Comparison of ENCODE assay signal across 17 cellular contexts in the genomic region with DNA sequence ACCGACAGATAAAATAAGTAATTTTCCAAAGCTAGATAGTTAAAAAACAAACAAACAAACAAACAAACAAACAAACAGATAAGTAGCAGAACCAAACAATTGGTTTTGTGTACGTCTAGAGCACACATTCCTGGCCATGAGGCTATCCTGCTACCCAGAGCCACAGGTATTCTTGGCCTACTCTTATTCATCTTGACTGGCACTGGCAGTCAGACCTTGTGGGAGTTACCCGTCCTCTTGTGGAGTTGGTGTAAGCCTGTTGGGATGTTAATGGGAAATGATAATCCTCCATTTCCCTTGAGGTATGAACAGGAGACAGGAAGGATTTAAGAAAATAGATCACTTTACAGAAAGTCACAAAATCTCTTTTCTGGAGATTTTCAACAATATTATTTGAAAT.
DNase-seq lines count a peak whose midpoint lies in the region; ATAC-seq, FAIRE-seq and TF ChIP-seq lines count a peak whose summit lies in the region.
"Had no signal": no experiment of that assay in that cellular context is flagged by ENCODE, and none has a peak within 500 bp of the region (broad histone marks: within the 10 kb centered on the region; RNA-seq: fewer than 3 reads in every experiment).

No MANE protein-coding gene starts in this region.

- no peak overlapping the region for H3K23ac ChIP-seq in H1 (ENCODE audit: insufficient read length)

- H3K27ac ChIP-seq in GM23338 (ENCODE audit: low read depth) = no peak overlapping the region
- no peak overlapping the region for H3K27ac ChIP-seq in H1 (ENCODE audit: low read depth, low read length)
- H3K27ac ChIP-seq: A549 had no signal

- no peak overlapping the region for H2BK12ac ChIP-seq in H1 (ENCODE audit: low read depth, low read length)

- no peak overlapping the region for H4K8ac ChIP-seq in H1 (ENCODE audit: extremely low read depth, insufficient read depth, low read length)

- no peak for TF ChIP-seq CTCF in GM23338 (conservative IDR thresholded peaks at IDR 0.05; ENCODE audit: low read depth in 2 of 2)
- no peak for TF ChIP-seq CTCF in H1 (IDR thresholded peaks at IDR 0.05; ENCODE audit: control extremely low read depth in 1 of 3, insufficient read depth in 1 of 3, low read depth in 1 of 3, low read length in 3 of 3)

- TF ChIP-seq EP300 in H1 (IDR thresholded peaks at IDR 0.05; ENCODE audit: borderline replicate concordance in 1 of 2, low read depth in 2 of 2, low read length in 2 of 2) = no peak

- H3K4me3 Mint-ChIP-seq in GM23338 = no peak overlapping the region
- H3K4me3 Mint-ChIP-seq: CD8-positive, alpha-beta memory T cell had no signal

- H3K79me2 ChIP-seq in GM23338 (replicated peaks; ENCODE audit: insufficient read depth) (no peaks in the 10 kb centered on the region), H1 (ENCODE audit: control insufficient read depth in 1 of 2, insufficient read depth in 2 of 2, low read length in 2 of 2) (no peaks in the 10 kb centered on the region)

- peak; percentile 58 for ATAC-seq in GM23338
- no peak for ATAC-seq in GM21717 (IDR thresholded peaks at IDR 0.05; ENCODE audit: unreplicated experiment)
- ATAC-seq: A549, GM12878 had no signal

- POLR2A ChIA-PET in H1 (lab: Charles Lee; ENCODE audit: partially characterized antibody) = interaction anchor here (0.7 kb wide), 1 partner anchor 8 kb away, joined by 3 read pairs; no protein-coding TSS in a partner anchor

- H3K36me3 ChIP-seq in GM23338 (ENCODE audit: insufficient read depth) = no peaks in the 10 kb centered on the region
- H3K36me3 ChIP-seq in H1 (ENCODE audit: control insufficient read depth in 2 of 4, insufficient read depth in 4 of 4, low read length in 3 of 4) = no peaks in the 10 kb centered on the region

- H3K23me2 ChIP-seq in H1 (ENCODE audit: low read depth, low read length) = no peaks in the 10 kb centered on the region

- peaks cover 2% of the 10 kb centered on the region; the same call in 1 of the 2 replicates for H3K4me1 ChIP-seq in GM23338 (ENCODE audit: insufficient read depth)
- no peaks in the 10 kb centered on the region; a peak in 1 of 7 replicates for H3K4me1 ChIP-seq in H1 (replicated peaks in 1 of 4; ENCODE audit: control insufficient read depth in 3 of 4, insufficient read depth in 4 of 4, low read length in 3 of 4)
- H3K4me1 ChIP-seq: A549, Caco-2 had no signal

- no peak overlapping the region for H2BK120ac ChIP-seq in H1 (replicated peaks; ENCODE audit: low read depth, low read length)

- CTCF ChIA-PET in H1 (lab: Charles Lee; ENCODE audit: partially characterized antibody) = interaction anchor here (1.0 to 1.1 kb wide), 2 partner anchors 44 to 60 kb away, joined by 3 read pairs; no protein-coding TSS in a partner anchor

- H3K4me1 Mint-ChIP-seq in GM23338 = peaks cover 18% of the 10 kb centered on the region
- H3K4me1 Mint-ChIP-seq: CD8-positive, alpha-beta memory T cell had no signal

- no peaks in the 10 kb centered on the region for H3K79me1 ChIP-seq in H1 (ENCODE audit: low read depth, low read length)

- H3K14ac ChIP-seq in H1 (ENCODE audit: insufficient read length) = no peak overlapping the region

- TF ChIP-seq POLR2A in H1 (IDR thresholded peaks at IDR 0.05; ENCODE audit: control extremely low read depth in 1 of 2, low read depth in 2 of 2, low read length in 2 of 2) = no peak

- H2BK5ac ChIP-seq in H1 (ENCODE audit: low read depth, low read length) = no peak overlapping the region

- no peaks in the 10 kb centered on the region for H3K9me3 Mint-ChIP-seq in GM23338

- H3K4me3 ChIP-seq in GM23338 (no peak overlapping the region), H1 (ENCODE audit: extremely low read depth in 1 of 4, insufficient read depth in 2 of 4, low read depth in 3 of 4, low read length in 4 of 4) (no peak overlapping the region)
- H3K4me3 ChIP-seq: A549, GM12878 had no signal

- no peak overlapping the region for H2BK15ac ChIP-seq in H1 (ENCODE audit: low read length)

- DNase-seq in D341Med (ENCODE audit: low spot score) (peak; percentile 52), GM23338 (ENCODE audit: low spot score) (no peak), NCI-H226 (peak; percentile 60), H1 (ENCODE audit: low read depth in 1 of 2, low spot score in 2 of 2) (no peak), amygdala (lab: John Stamatoyannopoulos, UW) (no peak), GM19240 (ENCODE audit: insufficient read length, low spot score) (no peak)
- DNase-seq: Caco-2; CD8-positive, alpha-beta memory T cell; DMS 273 treated with DMSO at 0.1 percent for 48 hours; DMS79; GOT3; IMR-90; KBM-7 had no signal

- H3K56ac ChIP-seq in H1 (replicated peaks; ENCODE audit: insufficient read length, low read depth, low read length) = no peak overlapping the region

- H2AFZ ChIP-seq in GM23338 (no peak overlapping the region), H1 (ENCODE audit: low read length) (no peak overlapping the region)

- H3K9me2 ChIP-seq in GM23338 (ENCODE audit: insufficient read depth) = no peaks in the 10 kb centered on the region

- H4K5ac ChIP-seq in H1 (ENCODE audit: insufficient read length, low read depth, low read length) = no peak overlapping the region

- WGBS in H1 (ENCODE audit: extremely low coverage in 1 of 2, insufficient coverage in 1 of 2, insufficient read length in 1 of 2, insufficient replicate concordance in 2 of 2, low coverage in 1 of 2, low lambda C conversion rate in 2 of 2, missing lambda C conversion rate in 1 of 2), 2 experiments = 77% methylated on average over 3 of the region's 3 CpGs; no CpG with 5 or more reads in 1 of the 2 experiments

- no peak overlapping the region for H3K18ac ChIP-seq in H1 (ENCODE audit: extremely low read depth, low read length)

- no peak overlapping the region for H4K91ac ChIP-seq in H1 (replicated peaks; ENCODE audit: insufficient read length, low read length)

- no peak for TF ChIP-seq RAD21 in H1 (IDR thresholded peaks at IDR 0.05 in 1 of 2, conservative IDR thresholded peaks at IDR 0.05 in 1 of 2; ENCODE audit: low read depth in 2 of 2, low read length in 2 of 2)

- no peak for FAIRE-seq in H1 (lab: Jason Lieb, UNC)
- FAIRE-seq: A549, GM12878, GM18507 had no signal

- no peak overlapping the region for H2BK20ac ChIP-seq in H1 (ENCODE audit: low read length)

- H3K9ac ChIP-seq in H1 (replicated peaks in 1 of 4; ENCODE audit: extremely low read depth in 1 of 4, low read depth in 3 of 4, low read length in 3 of 4) = no peak overlapping the region

- H3K36me3 Mint-ChIP-seq in GM23338 (ENCODE audit: low read depth) = no peaks in the 10 kb centered on the region
- H3K36me3 Mint-ChIP-seq: CD8-positive, alpha-beta memory T cell had no signal

- no peaks in the 10 kb centered on the region for H3F3A ChIP-seq in GM23338 (replicated peaks; ENCODE audit: low read depth)

- no peaks in the 10 kb centered on the region for H3K27me3 Mint-ChIP-seq in GM23338 (ENCODE audit: insufficient read depth, low read depth, poor library complexity)
- H3K27me3 Mint-ChIP-seq: CD8-positive, alpha-beta memory T cell had no signal

- H3K4ac ChIP-seq in H1 (replicated peaks; ENCODE audit: insufficient read length, low read depth, low read length) = no peak overlapping the region

- H3K9me3 ChIP-seq in H1 (ENCODE audit: insufficient read depth in 2 of 2, low read depth in 1 of 2, low read length in 1 of 2) = no peaks in the 10 kb centered on the region
- H3K9me3 ChIP-seq: A549, Caco-2 had no signal

- H3K27ac Mint-ChIP-seq in GM23338 = no peak overlapping the region
- H3K27ac Mint-ChIP-seq: CD8-positive, alpha-beta memory T cell had no signal

- H4K20me1 ChIP-seq in GM23338 (replicated peaks; ENCODE audit: insufficient read depth) = no peaks in the 10 kb centered on the region
- H4K20me1 ChIP-seq in H1 (replicated peaks in 1 of 2; ENCODE audit: control insufficient read depth in 1 of 2, insufficient read depth in 2 of 2, low read length in 2 of 2) = no peaks in the 10 kb centered on the region

- H3K27me3 ChIP-seq in GM23338 (ENCODE audit: insufficient read depth) (no peaks in the 10 kb centered on the region), H1 (replicated peaks in 1 of 4; ENCODE audit: control insufficient read depth in 3 of 4, extremely low read depth in 1 of 4, insufficient read depth in 3 of 4, low read length in 3 of 4) (no peaks in the 10 kb centered on the region)

- H2AK5ac ChIP-seq in H1 (ENCODE audit: low read depth, low read length) = no peak overlapping the region

- H3K4me2 ChIP-seq in GM23338 (no peak overlapping the region), H1 (ENCODE audit: insufficient read depth in 1 of 2, low read depth in 2 of 2, low read length in 2 of 2) (no peak overlapping the region)
- H3K4me2 ChIP-seq: A549 had no signal

TF ChIP-seq in GM23338, 12 proteins besides CTCF, POLR2A, EP300 and RAD21 (continues in another document):
- TF ChIP-seq EZH2phosphoT487 (IDR thresholded peaks at IDR 0.05; ENCODE audit: unreplicated experiment) = no peak

TF ChIP-seq in H1, 55 proteins besides CTCF, POLR2A, EP300 and RAD21:
- TF ChIP-seq, protein P1, sequence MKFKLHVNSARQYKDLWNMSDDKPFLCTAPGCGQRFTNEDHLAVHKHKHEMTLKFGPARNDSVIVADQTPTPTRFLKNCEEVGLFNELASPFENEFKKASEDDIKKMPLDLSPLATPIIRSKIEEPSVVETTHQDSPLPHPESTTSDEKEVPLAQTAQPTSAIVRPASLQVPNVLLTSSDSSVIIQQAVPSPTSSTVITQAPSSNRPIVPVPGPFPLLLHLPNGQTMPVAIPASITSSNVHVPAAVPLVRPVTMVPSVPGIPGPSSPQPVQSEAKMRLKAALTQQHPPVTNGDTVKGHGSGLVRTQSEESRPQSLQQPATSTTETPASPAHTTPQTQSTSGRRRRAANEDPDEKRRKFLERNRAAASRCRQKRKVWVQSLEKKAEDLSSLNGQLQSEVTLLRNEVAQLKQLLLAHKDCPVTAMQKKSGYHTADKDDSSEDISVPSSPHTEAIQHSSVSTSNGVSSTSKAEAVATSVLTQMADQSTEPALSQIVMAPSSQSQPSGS (IDR thresholded peaks at IDR 0.05; ENCODE audit: low read length) = no peak
- TF ChIP-seq TEAD4 (IDR thresholded peaks at IDR 0.05; ENCODE audit: low read depth, low read length) = 0 out of 2 replicates have a peak, but pooled peaks have one; percentile 6

Comparison
In these comparisons a context has a peak if more than half of its experiments do, and no peak if none do; other contexts are left out.
1. DNase-seq: peak in D341Med (single experiment) and NCI-H226 (single experiment); none in GM23338 (single experiment), H1 (0 of 2), amygdala (0 of 56) and GM19240 (single experiment).